In the genomic region with DNA sequence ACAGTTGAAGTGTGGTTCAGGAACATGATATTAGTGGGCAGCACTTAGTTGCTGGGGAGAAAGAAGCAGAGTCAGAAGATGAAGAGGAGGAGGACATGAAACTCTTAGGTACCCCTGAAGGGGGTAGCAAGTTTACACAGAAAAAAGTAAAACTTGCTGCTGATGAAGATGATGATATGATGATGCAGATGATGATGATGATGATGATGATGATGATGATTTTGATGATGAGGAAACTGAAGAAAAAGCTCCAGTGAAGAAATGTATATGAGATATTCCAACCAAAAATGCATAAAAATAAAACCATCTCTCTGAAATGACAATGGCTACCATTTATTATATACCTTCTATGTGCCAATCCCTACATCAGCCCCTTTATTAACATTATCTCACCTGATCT, we compare ENCODE assay signal across 12 cellular contexts. TPM values are rescaled to one million over a fixed set of nuclear protein-coding genes. Genes with fewer than 3 reads are reported as not detected.
"Had no signal": no experiment of that assay in that cellular context is flagged by ENCODE, and none has a peak within 500 bp of the region (broad histone marks: within the 10 kb centered on the region; RNA-seq: fewer than 3 reads in every experiment).

No MANE protein-coding gene starts in this region.

- H3K36me3 ChIP-seq: HAP-1 had no signal

- H3K4me2 ChIP-seq: GM23338 had no signal

- H2AFZ ChIP-seq: GM23248, GM23338 had no signal

- FAIRE-seq: H1, H54 had no signal

- ATAC-seq: GM23338, HCT116 had no signal

- H3K27ac ChIP-seq: GM23248 had no signal

- DNase-seq: GM23248, GOT3, H7, H9, HCEC 1CT, HFFc6 had no signal

- H3K4me3 ChIP-seq: GM23248, GM23338, HAP-1 had no signal

- H3K9ac ChIP-seq: GM23248 had no signal

- H3K4me1 ChIP-seq: HAP-1 had no signal

- H3K9me3 ChIP-seq: HAP-1 had no signal

RNA-seq across cellular contexts. Expression of a gene that starts 39.9 kb away (rescaled TPM):
- total RNA-seq: GM23248, GM23338, H4, HFFc6 had no signal
- polyA plus RNA-seq: GM23248 had no signal
